In the genomic region with DNA sequence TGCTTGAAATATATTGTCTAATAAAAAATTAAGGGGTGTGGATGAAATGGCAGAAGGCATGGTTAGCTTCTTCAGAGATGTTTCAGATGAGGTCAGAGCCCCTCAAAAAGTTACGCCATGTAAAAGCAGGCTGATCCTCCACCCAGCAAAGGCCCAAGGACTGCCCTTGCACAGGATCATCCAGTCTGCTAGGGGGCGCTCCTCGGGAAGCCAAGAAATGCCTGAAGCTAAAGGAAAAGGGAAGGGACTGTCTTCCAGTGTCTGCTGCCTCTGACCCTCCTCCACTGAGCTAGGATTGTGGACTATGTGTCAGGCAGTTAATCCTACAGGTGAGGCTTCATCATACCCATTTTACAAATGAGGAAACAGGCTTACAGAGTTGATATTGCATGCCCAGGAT, we compare ENCODE assay signal across 1 cellular context.
TF ChIP-seq lines count a peak whose summit lies in the region.

No MANE protein-coding gene starts in this region.

TF ChIP-seq in GM23338, 12 proteins besides CTCF, POLR2A, EP300 and RAD21 (continued from another document):
- TF ChIP-seq ZNF462 (CRISPR knock-in tag; IDR thresholded peaks at IDR 0.05) (no peak), STAT1 (IDR thresholded peaks at IDR 0.05; ENCODE audit: unreplicated experiment) (no peak), ZNF331 (CRISPR knock-in tag; IDR thresholded peaks at IDR 0.05; ENCODE audit: low read depth) (no peak), EZH2phosphoT487 (IDR thresholded peaks at IDR 0.05; ENCODE audit: unreplicated experiment) (no peak)
- TF ChIP-seq, protein P1, sequence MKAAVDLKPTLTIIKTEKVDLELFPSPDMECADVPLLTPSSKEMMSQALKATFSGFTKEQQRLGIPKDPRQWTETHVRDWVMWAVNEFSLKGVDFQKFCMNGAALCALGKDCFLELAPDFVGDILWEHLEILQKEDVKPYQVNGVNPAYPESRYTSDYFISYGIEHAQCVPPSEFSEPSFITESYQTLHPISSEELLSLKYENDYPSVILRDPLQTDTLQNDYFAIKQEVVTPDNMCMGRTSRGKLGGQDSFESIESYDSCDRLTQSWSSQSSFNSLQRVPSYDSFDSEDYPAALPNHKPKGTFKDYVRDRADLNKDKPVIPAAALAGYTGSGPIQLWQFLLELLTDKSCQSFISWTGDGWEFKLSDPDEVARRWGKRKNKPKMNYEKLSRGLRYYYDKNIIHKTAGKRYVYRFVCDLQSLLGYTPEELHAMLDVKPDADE (IDR thresholded peaks at IDR 0.05), result no peak
TF ChIP-seq in GM23338: peak in this region for 0.
